ENCODE assay signal across 33 cellular contexts in genomic region chr3:139052802-139053600, GRCh38. TPM values are rescaled to one million over a fixed set of nuclear protein-coding genes. Genes with fewer than 3 reads are reported as not detected.
"Had no signal": no experiment of that assay in that cellular context is flagged by ENCODE, and none has a peak within 500 bp of the region (broad histone marks: within the 10 kb centered on the region; RNA-seq: fewer than 3 reads in every experiment).

No MANE protein-coding gene starts in this region.

- H3K27ac ChIP-seq: brain microvascular endothelial cell, WERI-Rb-1 had no signal

- H3K27ac Mint-ChIP-seq: activated CD4-positive, alpha-beta memory T cell treated with anti-CD3 and anti-CD28 coated beads, Interleukin-2, amount 10 ng/mL, durations not matched to agents 7 days and 5 days; activated CD8-positive, alpha-beta memory T cell treated with anti-CD3 and anti-CD28 coated beads, Interleukin-2, amount 10 ng/mL, durations not matched to agents 7 days and 5 days; activated naive CD4-positive, alpha-beta T cell treated with anti-CD3 and anti-CD28 coated beads, Interleukin-2, amount 10 ng/mL, durations not matched to agents 7 days and 5 days; activated naive CD8-positive, alpha-beta T cell; activated naive CD8-positive, alpha-beta T cell treated with anti-CD3 and anti-CD28 coated beads, Interleukin-2, amount 50 U/mL, for 24 hours had no signal

- H3K36me3 ChIP-seq: brain microvascular endothelial cell, WERI-Rb-1 had no signal

- H3K27me3 Mint-ChIP-seq: activated CD4-positive, alpha-beta memory T cell treated with anti-CD3 and anti-CD28 coated beads, Interleukin-2, amount 10 ng/mL, durations not matched to agents 7 days and 5 days; activated CD8-positive, alpha-beta memory T cell treated with anti-CD3 and anti-CD28 coated beads, Interleukin-2, amount 10 ng/mL, durations not matched to agents 7 days and 5 days; activated naive CD4-positive, alpha-beta T cell treated with anti-CD3 and anti-CD28 coated beads, Interleukin-2, amount 10 ng/mL, durations not matched to agents 7 days and 5 days; activated naive CD8-positive, alpha-beta T cell treated with anti-CD3 and anti-CD28 coated beads, Interleukin-2, amount 50 U/mL, for 24 hours had no signal

- H3K36me3 Mint-ChIP-seq: activated CD8-positive, alpha-beta memory T cell treated with anti-CD3 and anti-CD28 coated beads, Interleukin-2, amount 10 ng/mL, durations not matched to agents 7 days and 5 days; activated naive CD4-positive, alpha-beta T cell treated with anti-CD3 and anti-CD28 coated beads, Interleukin-2, amount 10 ng/mL, durations not matched to agents 7 days and 5 days had no signal

- DNase-seq: activated CD4-positive, alpha-beta memory T cell treated with anti-CD3 and anti-CD28 coated beads, Interleukin-2, amount 10 ng/mL, durations not matched to agents 7 days and 5 days; activated CD4-positive, alpha-beta T cell treated with anti-CD3 and anti-CD28 coated beads for 1 hour; activated CD4-positive, alpha-beta T cell treated with anti-CD3 and anti-CD28 coated beads for 48 hours; activated CD4-positive, CD25-positive, alpha-beta regulatory T cell; activated CD8-positive, alpha-beta memory T cell treated with anti-CD3 and anti-CD28 coated beads for 24 hours; activated CD8-positive, alpha-beta memory T cell treated with anti-CD3 and anti-CD28 coated beads, Interleukin-2, amount 10 ng/mL, durations not matched to agents 7 days and 5 days; activated CD8-positive, alpha-beta memory T cell treated with anti-CD3 and anti-CD28 coated beads, Interleukin-2, amount 50 U/mL, for 48 hours; activated effector memory CD4-positive, alpha-beta T cell treated with Interleukin-2 at 50 U/mL for 16 hours; activated naive CD4-positive, alpha-beta T cell treated with anti-CD3 and anti-CD28 coated beads, Interleukin-2, amount 10 ng/mL, durations not matched to agents 7 days and 5 days; activated naive CD8-positive, alpha-beta T cell treated with anti-CD3 and anti-CD28 coated beads, Interleukin-2, amount 50 U/mL, for 24 hours; activated T-cell treated with anti-CD3 and anti-CD28 coated beads, Interleukin-2, amount 50 U/mL, for 48 hours; aorta; brain microvascular endothelial cell; central memory CD4-positive, alpha-beta T cell; Kasumi-1; KBM-7; NCI-H1105; NCI-H1417 treated with DMSO at 0.1 percent for 48 hours; NCI-H1930; NCI-H2081 treated with DMSO at 0.1 percent for 48 hours; NCI-H226; NCI-H446 treated with DMSO at 0.1 percent for 48 hours; NCI-H524 treated with DMSO at 0.1 percent for 48 hours; NK-92 treated with Interleukin-12 subunit alpha and Interleukin-12 subunit beta, amount 100 ng/mL, for 24 hours; Right ventricle myocardium superior; SW 1271; T-helper 1 cell; T-helper 2 cell; T-helper 9 cell; WERI-Rb-1 had no signal

- H3K4me1 Mint-ChIP-seq: activated CD4-positive, alpha-beta memory T cell treated with anti-CD3 and anti-CD28 coated beads, Interleukin-2, amount 10 ng/mL, durations not matched to agents 7 days and 5 days; activated CD8-positive, alpha-beta memory T cell treated with anti-CD3 and anti-CD28 coated beads, Interleukin-2, amount 10 ng/mL, durations not matched to agents 7 days and 5 days; activated naive CD4-positive, alpha-beta T cell treated with anti-CD3 and anti-CD28 coated beads, Interleukin-2, amount 10 ng/mL, durations not matched to agents 7 days and 5 days; activated naive CD8-positive, alpha-beta T cell treated with anti-CD3 and anti-CD28 coated beads, Interleukin-2, amount 50 U/mL, for 24 hours had no signal

- ATAC-seq: activated CD8-positive, alpha-beta memory T cell treated with anti-CD3 and anti-CD28 coated beads, Interleukin-2, amount 10 ng/mL, durations not matched to agents 7 days and 5 days; activated naive CD8-positive, alpha-beta T cell treated with anti-CD3 and anti-CD28 coated beads, Interleukin-2, amount 50 U/mL, for 24 hours had no signal

- H3K4me3 Mint-ChIP-seq: activated CD4-positive, alpha-beta memory T cell treated with anti-CD3 and anti-CD28 coated beads, Interleukin-2, amount 10 ng/mL, durations not matched to agents 7 days and 5 days; activated CD8-positive, alpha-beta memory T cell treated with anti-CD3 and anti-CD28 coated beads, Interleukin-2, amount 10 ng/mL, durations not matched to agents 7 days and 5 days; activated naive CD4-positive, alpha-beta T cell treated with anti-CD3 and anti-CD28 coated beads, Interleukin-2, amount 10 ng/mL, durations not matched to agents 7 days and 5 days; activated naive CD8-positive, alpha-beta T cell; activated naive CD8-positive, alpha-beta T cell treated with anti-CD3 and anti-CD28 coated beads, Interleukin-2, amount 50 U/mL, for 24 hours had no signal

- H3K27me3 ChIP-seq: brain microvascular endothelial cell had no signal

RNA-seq across cellular contexts. Expression of gene PRR23C, which starts 8.3 kb away (rescaled TPM):
- total RNA-seq: activated CD4-positive, alpha-beta memory T cell treated with anti-CD3 and anti-CD28 coated beads, Interleukin-2, amount 10 ng/mL, durations not matched to agents 7 days and 5 days; activated CD8-positive, alpha-beta memory T cell treated with anti-CD3 and anti-CD28 coated beads, Interleukin-2, amount 10 ng/mL, durations not matched to agents 7 days and 5 days; aorta; cerebellum; OCI-LY7; Right ventricle myocardium superior had no signal

RNA-seq across cellular contexts. Expression of gene PRR23B, which starts 32.3 kb away (rescaled TPM):
- total RNA-seq: activated CD4-positive, alpha-beta memory T cell treated with anti-CD3 and anti-CD28 coated beads, Interleukin-2, amount 10 ng/mL, durations not matched to agents 7 days and 5 days; activated CD8-positive, alpha-beta memory T cell treated with anti-CD3 and anti-CD28 coated beads, Interleukin-2, amount 10 ng/mL, durations not matched to agents 7 days and 5 days; aorta; cerebellum; OCI-LY7; Right ventricle myocardium superior had no signal

RNA-seq across cellular contexts. Expression of gene PRR23A, which starts 46.9 kb away (rescaled TPM):
- total RNA-seq: activated CD4-positive, alpha-beta memory T cell treated with anti-CD3 and anti-CD28 coated beads, Interleukin-2, amount 10 ng/mL, durations not matched to agents 7 days and 5 days; activated CD8-positive, alpha-beta memory T cell treated with anti-CD3 and anti-CD28 coated beads, Interleukin-2, amount 10 ng/mL, durations not matched to agents 7 days and 5 days; aorta; cerebellum; OCI-LY7; Right ventricle myocardium superior had no signal
- polyA plus RNA-seq: aorta had no signal
